8 cellular contexts compared by ENCODE assay signal in genomic region chr12:113174461-113175384, GRCh38.
DNase-seq lines count a peak whose midpoint lies in the region; ATAC-seq and TF ChIP-seq lines count a peak whose summit lies in the region.

No MANE protein-coding gene starts in this region.

- H3K27me3 Mint-ChIP-seq in nephron progenitor cell (ENCODE audit: low read depth, poor library complexity) = no peaks in the 10 kb centered on the region
- no peaks in the 10 kb centered on the region for H3K27me3 Mint-ChIP-seq in stimulated activated naive CD8-positive, alpha-beta T cell treated with anti-CD3 and anti-CD28 coated beads, Interleukin-15, amount 100 ng/mL, for 72 hours

- H3K9me3 Mint-ChIP-seq in nephron progenitor cell = peaks cover 11% of the 10 kb centered on the region
- no peaks in the 10 kb centered on the region for H3K9me3 Mint-ChIP-seq in stimulated activated naive CD8-positive, alpha-beta T cell treated with anti-CD3 and anti-CD28 coated beads, Interleukin-15, amount 100 ng/mL, for 72 hours

- DNase-seq in GM20000 (ENCODE audit: low spot score) (peak; percentile 88), NCI-H748 (lab: John Stamatoyannopoulos, UW; ENCODE audit: unreplicated experiment) (peak; percentile 47), activated T-cell treated with anti-CD3 and anti-CD28 coated beads for 1 hour (ENCODE audit: low read depth) (peak; percentile 65), erythroblast (lab: John Stamatoyannopoulos, UW) (peak; percentile 60 to 82), nephron progenitor cell (peak; percentile 90)
- peak; percentile 76 to 80 for DNase-seq in stimulated activated naive CD8-positive, alpha-beta T cell treated with anti-CD3 and anti-CD28 coated beads, Interleukin-15, amount 100 ng/mL, for 72 hours

- TF ChIP-seq POLR2A in erythroblast (IDR thresholded peaks at IDR 0.05; ENCODE audit: low read length) = no peak

- no peak overlapping the region for H3K4me3 Mint-ChIP-seq in nephron progenitor cell
- no peak overlapping the region for H3K4me3 Mint-ChIP-seq in stimulated activated naive CD8-positive, alpha-beta T cell treated with anti-CD3 and anti-CD28 coated beads, Interleukin-15, amount 100 ng/mL, for 72 hours

- H3K27ac Mint-ChIP-seq in nephron progenitor cell = peak overlapping the region; percentile 90
- peak overlapping the region; percentile 1 to 31 for H3K27ac Mint-ChIP-seq in stimulated activated naive CD8-positive, alpha-beta T cell treated with anti-CD3 and anti-CD28 coated beads, Interleukin-15, amount 100 ng/mL, for 72 hours

- peak; percentile 82 for ATAC-seq in stimulated activated naive CD8-positive, alpha-beta T cell treated with anti-CD3 and anti-CD28 coated beads, Interleukin-15, amount 100 ng/mL, for 72 hours
- ATAC-seq in GM21737 (IDR thresholded peaks at IDR 0.05; ENCODE audit: unreplicated experiment) = no peak

- peaks cover 88% of the 10 kb centered on the region for H3K36me3 Mint-ChIP-seq in nephron progenitor cell (ENCODE audit: low read depth)

- peaks cover 22% of the 10 kb centered on the region for H3K4me1 Mint-ChIP-seq in nephron progenitor cell
- H3K4me1 Mint-ChIP-seq in stimulated activated naive CD8-positive, alpha-beta T cell treated with anti-CD3 and anti-CD28 coated beads, Interleukin-15, amount 100 ng/mL, for 72 hours = peaks cover 6% of the 10 kb centered on the region

- TF ChIP-seq CTCF in C4-2B (conservative IDR thresholded peaks at IDR 0.05) (peak; percentile 96), GM20000 (IDR thresholded peaks at IDR 0.05; ENCODE audit: extremely low read depth, missing control alignments) (peak; percentile 98), nephron progenitor cell (IDR thresholded peaks at IDR 0.05) (peak; percentile 99)

- no peak overlapping the region for H3K27ac ChIP-seq in C4-2B
